In the genomic region with DNA sequence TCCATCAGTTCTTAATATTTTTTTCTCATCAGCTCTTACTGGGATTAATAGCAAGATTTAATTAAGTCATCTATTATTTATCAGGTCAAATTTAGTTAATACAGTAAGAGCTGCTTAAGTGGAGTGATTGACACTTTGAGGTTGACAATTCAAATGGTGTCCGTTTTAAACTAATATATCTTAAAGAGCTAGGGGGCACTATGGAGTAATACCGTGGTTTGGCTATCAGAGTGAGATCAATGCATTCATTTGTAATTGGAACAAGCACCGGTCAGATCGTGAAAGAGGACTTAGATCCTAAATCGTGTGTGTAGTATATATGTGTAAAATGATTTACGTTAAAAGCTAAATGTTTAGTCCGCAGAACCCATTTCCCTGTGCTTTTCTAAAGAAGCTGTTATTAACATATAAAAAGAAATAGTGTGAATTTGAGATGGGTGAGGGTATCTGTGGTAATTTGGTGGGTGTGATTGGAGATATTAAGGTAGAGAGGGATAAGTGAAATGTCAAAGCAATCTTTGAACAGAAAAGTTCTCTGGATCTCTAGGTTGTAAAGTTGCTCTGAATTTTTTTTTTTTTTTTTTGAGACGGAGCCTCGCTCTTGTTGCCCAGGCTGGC, we compare ENCODE assay signal across 7 cellular contexts. TPM values are rescaled to one million over a fixed set of nuclear protein-coding genes. Genes with fewer than 3 reads are reported as not detected.
DNase-seq lines count a peak whose midpoint lies in the region; ATAC-seq lines count a peak whose summit lies in the region.

No MANE protein-coding gene starts in this region.

- DNase-seq in Daoy (ENCODE audit: low read depth): peak; percentile 19
- DNase-seq in KBM-7: peak; percentile 76
- DNase-seq in RPMI7951 (ENCODE audit: low read depth): peak; percentile 48
- peak; percentile 31 to 66 for DNase-seq in dermis microvascular lymphatic vessel endothelial cell (ENCODE audit: low read depth in 2 of 2)
- no peak for DNase-seq in NK-92 treated with Interleukin-12 subunit alpha and Interleukin-12 subunit beta, amount 100 ng/mL, for 24 hours (lab: John Stamatoyannopoulos, UW)

- no peak overlapping the region for H3K27ac ChIP-seq in muscle layer of colon (ENCODE audit: low read depth, low read length)

- no peak for ATAC-seq in GM18520 (IDR thresholded peaks at IDR 0.05; ENCODE audit: unreplicated experiment)

- peak overlapping the region in 1 of 2 donors; percentile 75 for H3K4me3 ChIP-seq in muscle layer of colon (ENCODE audit: low read depth in 1 of 2, low read length in 2 of 2)

- in situ Hi-C loops in KBM-7 (cut with MboI; ENCODE audit: low pct_unique_long_range_greater_than_20kb, low sequenced_read_pairs): no loop called here

- H3K27me3 ChIP-seq in muscle layer of colon (ENCODE audit: control insufficient read depth in 1 of 2, insufficient read depth in 2 of 2, low read length in 2 of 2): no peaks in the 10 kb centered on the region

- peak overlapping the region; percentile 70 for H3K9ac ChIP-seq in muscle layer of colon (ENCODE audit: low read length)

- no peaks in the 10 kb centered on the region for H3K9me3 ChIP-seq in muscle layer of colon (ENCODE audit: low read length)

- no peaks in the 10 kb centered on the region for H3K36me3 ChIP-seq in muscle layer of colon (ENCODE audit: insufficient read depth, low read length)

- peaks cover 27% of the 10 kb centered on the region for H3K4me1 ChIP-seq in muscle layer of colon (ENCODE audit: insufficient read depth, low read length)

RNA-seq across cellular contexts. Expression of a gene that starts 2.3 kb away (rescaled TPM):
- 4.7 and 4.9 TPM in 2 replicates for total RNA-seq in Daoy (2014; rRNA removed; shearing (Covaris generic))
- total RNA-seq in RPMI7951 (2014; rRNA removed; shearing (Covaris generic)): 17.1 and 17.3 TPM in 2 replicates
- 5.5 and 10.5 TPM in 2 replicates for total RNA-seq in dermis microvascular lymphatic vessel endothelial cell
